ENCODE assay signal across 18 cellular contexts in genomic region chr16:86375370-86375769, GRCh38.
DNase-seq lines count a peak whose midpoint lies in the region; ATAC-seq, FAIRE-seq and TF ChIP-seq lines count a peak whose summit lies in the region.
"Had no signal": no experiment of that assay in that cellular context is flagged by ENCODE, and none has a peak within 500 bp of the region (broad histone marks: within the 10 kb centered on the region; RNA-seq: fewer than 3 reads in every experiment).

No MANE protein-coding gene starts in this region.

- H3K4me2 ChIP-seq in astrocyte (ENCODE audit: low read length), result peak overlapping the region; percentile 60

- peak overlapping the region; percentile 56 for H3K27ac ChIP-seq in astrocyte (ENCODE audit: low read depth, low read length)
- H3K27ac ChIP-seq: ascending aorta, WERI-Rb-1 had no signal

- intact Hi-C loops in left colon (cut with DNase I, micrococcal nuclease) (no loop called here), sciatic nerve (cut with DNase I) (no loop called here)

- H3K9me3 Mint-ChIP-seq in astrocyte (ENCODE audit: unreplicated experiment), result peaks cover 8% of the 10 kb centered on the region

- H3K27me3 Mint-ChIP-seq in astrocyte (ENCODE audit: low read depth, unreplicated experiment), result peaks cover 13% of the 10 kb centered on the region

- peak; percentile 76 for DNase-seq in AG20443 (ENCODE audit: low spot score)
- DNase-seq in HTR-8/SVneo (ENCODE audit: insufficient read length, low spot score), result no peak
- peak; percentile 93 for DNase-seq in astrocyte (ENCODE audit: low read depth)
- peak; percentile 57 for DNase-seq in hepatic stellate cell (ENCODE audit: low spot score)
- DNase-seq in DMS79 (lab: John Stamatoyannopoulos, UW), result no peak
- DNase-seq in GM12891 (ENCODE audit: insufficient read length, low spot score), result no peak
- DNase-seq in left colon, result no peak
- DNase-seq in sciatic nerve (ENCODE audit: low spot score), result no peak
- DNase-seq: activated CD8-positive, alpha-beta memory T cell treated with anti-CD3 and anti-CD28 coated beads for 24 hours; activated gamma-delta T cell; Kasumi-1; naive B cell; NCI-H187 treated with DMSO at 0.1 percent for 48 hours; NCI-H510A treated with DMSO at 0.1 percent for 48 hours; T-helper 1 cell; WERI-Rb-1 had no signal

- ATAC-seq in left colon (no peak), sciatic nerve (no peak)

- peak; percentile 79 for FAIRE-seq in HTR-8/SVneo (lab: Jason Lieb, UNC)
- FAIRE-seq in astrocyte (lab: Jason Lieb, UNC), result peak; percentile 80
- FAIRE-seq in GM12891 (lab: Jason Lieb, UNC), result no peak
- FAIRE-seq: frontal cortex had no signal

- H3K4me1 Mint-ChIP-seq in astrocyte (ENCODE audit: low read depth, unreplicated experiment), result peaks cover 12% of the 10 kb centered on the region
- H3K4me1 Mint-ChIP-seq: naive B cell had no signal

- peaks cover 11% of the 10 kb centered on the region for H3K9me3 ChIP-seq in astrocyte (ENCODE audit: insufficient read depth, low read depth, low read length)

- H3K27ac Mint-ChIP-seq in astrocyte (ENCODE audit: unreplicated experiment), result peak overlapping the region; percentile 0
- H3K27ac Mint-ChIP-seq: naive B cell had no signal

- H3K4me3 ChIP-seq in astrocyte (ENCODE audit: insufficient read depth, low read depth, low read length), result no peak overlapping the region
- H3K4me3 ChIP-seq: ascending aorta had no signal

- peaks cover 23% of the 10 kb centered on the region for H3K4me1 ChIP-seq in astrocyte (ENCODE audit: insufficient read depth, low read length)
- H3K4me1 ChIP-seq: ascending aorta had no signal

- no peaks in the 10 kb centered on the region for H3K79me2 ChIP-seq in astrocyte (ENCODE audit: insufficient read depth, low read length)

- H2AFZ ChIP-seq in astrocyte (ENCODE audit: low read depth, low read length), result no peak overlapping the region

- H4K20me1 ChIP-seq in astrocyte (ENCODE audit: insufficient read depth, low read length), result no peaks in the 10 kb centered on the region

- H3K27me3 ChIP-seq in astrocyte (ENCODE audit: insufficient read depth, low read length), result no peaks in the 10 kb centered on the region
- H3K27me3 ChIP-seq: ascending aorta had no signal

- H3K36me3 Mint-ChIP-seq in astrocyte (ENCODE audit: low read depth, unreplicated experiment), result no peaks in the 10 kb centered on the region

- H3K9ac ChIP-seq in astrocyte (ENCODE audit: low read length), result peak overlapping the region; percentile 41

- no peak for TF ChIP-seq CTCF in astrocyte (IDR thresholded peaks at IDR 0.05; ENCODE audit: insufficient read depth, low read depth, low read length)

- no peaks in the 10 kb centered on the region for H3K36me3 ChIP-seq in astrocyte (ENCODE audit: insufficient read depth, low read length)
- H3K36me3 ChIP-seq: ascending aorta, WERI-Rb-1 had no signal

- no peak for TF ChIP-seq POLR2A in GM12891 (IDR thresholded peaks at IDR 0.05; ENCODE audit: low read depth, low read length)

- no peak overlapping the region for H3K4me3 Mint-ChIP-seq in astrocyte (ENCODE audit: unreplicated experiment)
- H3K4me3 Mint-ChIP-seq: naive B cell had no signal

TF ChIP-seq in GM12891, 5 proteins besides CTCF, POLR2A, EP300 and RAD21:
- TF ChIP-seq PAX5 (IDR thresholded peaks at IDR 0.05; ENCODE audit: insufficient read depth, low read length, severe bottlenecking), result no peak
- no peak for TF ChIP-seq POU2F2 (IDR thresholded peaks at IDR 0.05; ENCODE audit: low read depth, low read length)
- no peak for TF ChIP-seq POLR2AphosphoS5 (IDR thresholded peaks at IDR 0.05; ENCODE audit: low read depth, low read length)
- TF ChIP-seq TAF1 (IDR thresholded peaks at IDR 0.05; ENCODE audit: low read depth, low read length), result no peak
- TF ChIP-seq SPI1 (IDR thresholded peaks at IDR 0.05; ENCODE audit: low read depth, low read length), result no peak

Comparison
In these comparisons a context has a peak if more than half of its experiments do, and no peak if none do; other contexts are left out.
1. DNase-seq: peak in AG20443 (single experiment), astrocyte (single experiment) and hepatic stellate cell (single experiment); none in HTR-8/SVneo (single experiment), DMS79 (single experiment), GM12891 (single experiment), left colon (0 of 2) and sciatic nerve (single experiment).